13 cellular contexts compared by ENCODE assay signal in the genomic region with DNA sequence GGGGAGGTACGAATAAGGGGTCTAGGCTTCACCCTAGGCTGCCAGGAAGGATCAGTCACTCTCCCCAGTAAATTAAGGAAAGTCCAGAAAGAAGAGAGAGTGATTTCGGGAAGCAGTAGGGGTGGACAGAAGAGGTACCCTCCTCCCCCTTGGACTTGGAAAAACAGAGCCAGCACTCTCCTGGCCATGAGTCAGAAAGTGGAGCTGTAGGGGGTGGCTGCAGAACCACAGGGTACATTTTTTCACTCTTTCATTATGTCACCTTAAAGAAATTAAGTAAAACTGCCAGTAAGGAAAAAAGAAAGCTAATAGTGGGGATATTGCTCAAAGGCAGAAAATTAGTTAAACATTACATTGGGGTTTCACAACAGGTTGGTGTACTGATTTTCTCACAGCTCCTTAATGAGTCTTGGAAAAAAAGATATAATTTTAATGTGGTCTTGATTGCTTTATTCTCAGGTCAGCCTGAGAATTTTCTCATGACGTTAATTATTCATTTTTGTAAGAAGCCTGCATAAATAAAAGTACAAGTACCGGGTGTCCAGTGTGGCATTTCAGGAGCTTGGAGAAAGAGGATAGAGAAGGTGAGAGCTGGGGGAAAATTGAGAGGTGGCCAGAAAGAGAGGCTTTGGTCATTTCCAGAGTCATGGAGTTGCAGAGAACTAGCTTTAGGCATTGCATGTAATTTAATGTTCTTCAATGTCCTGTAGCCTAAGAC. TPM values are rescaled to one million over a fixed set of nuclear protein-coding genes. Genes with fewer than 3 reads are reported as not detected.
DNase-seq lines count a peak whose midpoint lies in the region; ATAC-seq, FAIRE-seq and TF ChIP-seq lines count a peak whose summit lies in the region.
"Had no signal": no experiment of that assay in that cellular context is flagged by ENCODE, and none has a peak within 500 bp of the region (broad histone marks: within the 10 kb centered on the region; RNA-seq: fewer than 3 reads in every experiment).

No MANE protein-coding gene starts in this region.

- peak overlapping the region; percentile 37 to 62 for H3K4me3 Mint-ChIP-seq in activated T-cell treated with anti-CD3 and anti-CD28 coated beads, Interleukin-2, amount 50 U/mL, for 72 hours
- peak overlapping the region; percentile 39 for H3K4me3 Mint-ChIP-seq in activated naive CD8-positive, alpha-beta T cell treated with anti-CD3 and anti-CD28 coated beads, Interleukin-2, amount 10 ng/mL, durations not matched to agents 7 days and 5 days
- H3K4me3 Mint-ChIP-seq: stimulated activated naive B cell treated with anti-CD40 and anti-IgM and Interleukin-4, amounts not matched to agents 10 μg/mL and 1 μg/mL and 100 μg/mL, for 72 hours had no signal

- ATAC-seq in activated T-cell treated with anti-CD3 and anti-CD28 coated beads, Interleukin-2, amount 50 U/mL, for 72 hours (replicated peaks in 1 of 2): peak in 1 of 2 donors; percentile 27
- ATAC-seq in activated naive CD8-positive, alpha-beta T cell treated with anti-CD3 and anti-CD28 coated beads, Interleukin-2, amount 10 ng/mL, durations not matched to agents 7 days and 5 days (ENCODE audit: low read depth): no peak
- ATAC-seq in upper lobe of right lung (peak; percentile 44), GM18502 (IDR thresholded peaks at IDR 0.05; ENCODE audit: poor library complexity, unreplicated experiment) (no peak)
- ATAC-seq: stimulated activated naive B cell treated with anti-CD40 and anti-IgM and Interleukin-4, amounts not matched to agents 10 μg/mL and 1 μg/mL and 100 μg/mL, for 72 hours had no signal

- no peak for TF ChIP-seq CTCF in kidney (IDR thresholded peaks at IDR 0.05; ENCODE audit: borderline replicate concordance, extremely low read depth, insufficient read depth)
- no peak for TF ChIP-seq CTCF in upper lobe of right lung (IDR thresholded peaks at IDR 0.05)

- peaks cover 8 to 9% of the 10 kb centered on the region in 2 donors for H3K4me1 ChIP-seq in kidney (ENCODE audit: control insufficient read depth in 1 of 2, insufficient read depth in 1 of 2, low read depth in 1 of 2, low read length in 2 of 2)
- peaks cover 5% of the 10 kb centered on the region for H3K4me1 ChIP-seq in upper lobe of right lung

- peaks cover 0 to 2% of the 10 kb centered on the region in 2 donors for H3K9me3 Mint-ChIP-seq in activated T-cell treated with anti-CD3 and anti-CD28 coated beads, Interleukin-2, amount 50 U/mL, for 72 hours
- H3K9me3 Mint-ChIP-seq in activated naive CD8-positive, alpha-beta T cell treated with anti-CD3 and anti-CD28 coated beads, Interleukin-2, amount 10 ng/mL, durations not matched to agents 7 days and 5 days: no peaks in the 10 kb centered on the region

- DNase-seq in activated T-cell treated with anti-CD3 and anti-CD28 coated beads, Interleukin-2, amount 50 U/mL, for 72 hours: no peak
- DNase-seq in activated T-cell treated with anti-CD3 and anti-CD28 coated beads for 4 hours (no peak), kidney (no peak), upper lobe of right lung (no peak), germinal center (ENCODE audit: low spot score) (no peak), NCI-H128 (lab: John Stamatoyannopoulos, UW; ENCODE audit: unreplicated experiment) (no peak)
- DNase-seq in activated naive CD8-positive, alpha-beta T cell treated with anti-CD3 and anti-CD28 coated beads, Interleukin-2, amount 10 ng/mL, durations not matched to agents 7 days and 5 days: no peak
- DNase-seq: activated CD4-positive, alpha-beta T cell treated with anti-CD3 and anti-CD28 coated beads for 4 hours; activated naive CD4-positive, alpha-beta T cell treated with anti-CD3 and anti-CD28 coated beads, Interleukin-2, amount 50 U/mL, for 16 hours; effector memory CD4-positive, alpha-beta T cell; NCI-H526; stimulated activated naive B cell treated with anti-CD40 and anti-IgM and Interleukin-4, amounts not matched to agents 10 μg/mL and 1 μg/mL and 100 μg/mL, for 72 hours had no signal

- H3K27me3 Mint-ChIP-seq in activated T-cell treated with anti-CD3 and anti-CD28 coated beads, Interleukin-2, amount 50 U/mL, for 72 hours (ENCODE audit: low read depth): peaks cover 14% of the 10 kb centered on the region
- H3K27me3 Mint-ChIP-seq in activated naive CD8-positive, alpha-beta T cell treated with anti-CD3 and anti-CD28 coated beads, Interleukin-2, amount 10 ng/mL, durations not matched to agents 7 days and 5 days: no peaks in the 10 kb centered on the region

- POLR2A ChIA-PET in activated naive CD8-positive, alpha-beta T cell treated with anti-CD3 and anti-CD28 coated beads, Interleukin-2, amount 10 ng/mL, durations not matched to agents 7 days and 5 days (lab: Charles Lee): interaction anchor here (1.1 to 1.6 kb wide), 2 partner anchors 11 to 28 kb away, joined by 5 to 7 read pairs; no protein-coding TSS in a partner anchor

- H3K27me3 ChIP-seq in upper lobe of right lung: no peaks in the 10 kb centered on the region

- H3K9me3 ChIP-seq in kidney (ENCODE audit: control insufficient read depth in 1 of 2, low read length in 2 of 2): no peaks in the 10 kb centered on the region
- H3K9me3 ChIP-seq in upper lobe of right lung: no peaks in the 10 kb centered on the region

- H3K36me3 ChIP-seq in kidney (ENCODE audit: control insufficient read depth in 1 of 2, insufficient read depth in 2 of 2, low read length in 2 of 2): no peaks in the 10 kb centered on the region
- no peaks in the 10 kb centered on the region for H3K36me3 ChIP-seq in upper lobe of right lung

- peak overlapping the region in 1 of 2 donors; percentile 10 for H3K9ac ChIP-seq in kidney (ENCODE audit: low read length in 2 of 2)

- H3K4me3 ChIP-seq in kidney (ENCODE audit: low read length in 2 of 2) (peak overlapping the region; percentile 38 to 56), upper lobe of right lung (no peak overlapping the region)

- no peak overlapping the region for H3K27ac Mint-ChIP-seq in activated T-cell treated with anti-CD3 and anti-CD28 coated beads, Interleukin-2, amount 50 U/mL, for 72 hours
- peak overlapping the region; percentile 52 for H3K27ac Mint-ChIP-seq in activated naive CD8-positive, alpha-beta T cell treated with anti-CD3 and anti-CD28 coated beads, Interleukin-2, amount 10 ng/mL, durations not matched to agents 7 days and 5 days
- H3K27ac Mint-ChIP-seq: stimulated activated naive B cell treated with anti-CD40 and anti-IgM and Interleukin-4, amounts not matched to agents 10 μg/mL and 1 μg/mL and 100 μg/mL, for 72 hours had no signal

- intact Hi-C loops in kidney (cut with DNase I) (no loop called here), upper lobe of right lung (cut with DNase I) (no loop called here)

- FAIRE-seq in kidney (lab: Jason Lieb, UNC): peak; percentile 94

- peak overlapping the region; percentile 82 for H3K27ac ChIP-seq in kidney (ENCODE audit: low read depth in 2 of 2, low read length in 2 of 2)
- no peak overlapping the region for H3K27ac ChIP-seq in upper lobe of right lung

- peaks cover 47% of the 10 kb centered on the region for H3K4me1 Mint-ChIP-seq in activated T-cell treated with anti-CD3 and anti-CD28 coated beads, Interleukin-2, amount 50 U/mL, for 72 hours (ENCODE audit: low read depth)
- H3K4me1 Mint-ChIP-seq in activated naive CD8-positive, alpha-beta T cell treated with anti-CD3 and anti-CD28 coated beads, Interleukin-2, amount 10 ng/mL, durations not matched to agents 7 days and 5 days: peaks cover 29% of the 10 kb centered on the region

- peaks cover 0 to 1% of the 10 kb centered on the region in 2 donors for H3K36me3 Mint-ChIP-seq in activated T-cell treated with anti-CD3 and anti-CD28 coated beads, Interleukin-2, amount 50 U/mL, for 72 hours (ENCODE audit: insufficient read depth in 2 of 2)
- peaks cover 10% of the 10 kb centered on the region for H3K36me3 Mint-ChIP-seq in activated naive CD8-positive, alpha-beta T cell treated with anti-CD3 and anti-CD28 coated beads, Interleukin-2, amount 10 ng/mL, durations not matched to agents 7 days and 5 days

RNA-seq across cellular contexts. Expression of a gene that starts 23.1 kb away (rescaled TPM):
- total RNA-seq in activated T-cell treated with anti-CD3 and anti-CD28 coated beads, Interleukin-2, amount 50 U/mL, for 72 hours: 10 to 100 TPM; 18.8 to 23.5 TPM
- 10 to 100 TPM; 19.4 to 26.8 TPM for total RNA-seq in activated naive CD8-positive, alpha-beta T cell treated with anti-CD3 and anti-CD28 coated beads, Interleukin-2, amount 10 ng/mL, durations not matched to agents 7 days and 5 days
- total RNA-seq in kidney (24.7 TPM), upper lobe of right lung (20.8 TPM)
- 2.7 TPM for polyA plus RNA-seq in kidney (ENCODE audit: insufficient read depth, low read depth, low replicate concordance)
